Comparison of ENCODE assay signal across 9 cellular contexts in genomic region chr15:66761723-66762595, GRCh38. TPM values are rescaled to one million over a fixed set of nuclear protein-coding genes. Genes with fewer than 3 reads are reported as not detected.
A peak's percentile ranks its signal among the peaks of the same experiment; 100 is the strongest.
DNase-seq lines count a peak whose midpoint lies in the region; ATAC-seq and TF ChIP-seq lines count a peak whose summit lies in the region.
"Had no signal": no experiment of that assay in that cellular context is flagged by ENCODE, and none has a peak within 500 bp of the region (broad histone marks: within the 10 kb centered on the region; RNA-seq: fewer than 3 reads in every experiment).

No MANE protein-coding gene starts in this region.

- no peak overlapping the region for H3K4ac ChIP-seq in H9 (ENCODE audit: low read depth, low read length)

- no peak overlapping the region for H2BK20ac ChIP-seq in H9 (ENCODE audit: low read depth, low read length, poor library complexity, severe bottlenecking)

- H3K36me3 ChIP-seq in adrenal gland (replicated peaks in 1 of 2) (no peaks in the 10 kb centered on the region), gastroesophageal sphincter (no peaks in the 10 kb centered on the region), suprapubic skin (no peaks in the 10 kb centered on the region)

- no peak overlapping the region for H3T11ph ChIP-seq in H9 (ENCODE audit: low read length)

- no peak overlapping the region for H3K23ac ChIP-seq in H9 (ENCODE audit: insufficient read length, low read depth, low read length)

- no peak overlapping the region for H2AK5ac ChIP-seq in H9 (ENCODE audit: insufficient read length, low read length)

- no peaks in the 10 kb centered on the region for H3K79me2 ChIP-seq in H9 (ENCODE audit: insufficient read depth, low read length)

- H4K91ac ChIP-seq in H9 (ENCODE audit: insufficient read length, low read depth, low read length) = no peak overlapping the region

- no peak overlapping the region for H3K9ac ChIP-seq in H9 (ENCODE audit: extremely low read depth, insufficient read length, low read length)

- H3K14ac ChIP-seq in H9 (ENCODE audit: insufficient read depth, low read length) = no peak overlapping the region

- no peaks in the 10 kb centered on the region for H3K4me1 ChIP-seq in H9 (ENCODE audit: insufficient read depth, low read length)
- peaks cover 14 to 47% of the 10 kb centered on the region in 2 donors for H3K4me1 ChIP-seq in adrenal gland (replicated peaks in 1 of 2)
- H3K4me1 ChIP-seq in gastroesophageal sphincter = peaks cover 0 to 65% (median 35%) of the 10 kb centered on the region in 3 donors
- peaks cover 58% of the 10 kb centered on the region for H3K4me1 ChIP-seq in suprapubic skin

- TF ChIP-seq POLR2A in adrenal gland (IDR thresholded peaks at IDR 0.05) = no peak
- no peak for TF ChIP-seq POLR2A in gastroesophageal sphincter (IDR thresholded peaks at IDR 0.05)
- TF ChIP-seq POLR2A in suprapubic skin (IDR thresholded peaks at IDR 0.05) = no peak

- no peak overlapping the region for H3K56ac ChIP-seq in H9 (ENCODE audit: insufficient read length, low read depth, low read length)

- no peak overlapping the region for H3K4me2 ChIP-seq in H9 (ENCODE audit: insufficient read depth, insufficient read length, low read length)

- H3K27me3 Mint-ChIP-seq in H9 (ENCODE audit: low read depth) = no peaks in the 10 kb centered on the region

- ATAC-seq in gastroesophageal sphincter (no peak), HG02642 (IDR thresholded peaks at IDR 0.05; ENCODE audit: poor library complexity, unreplicated experiment) (no peak)
- ATAC-seq in stimulated activated naive CD8-positive, alpha-beta T cell treated with anti-CD3 and anti-CD28 coated beads, Interleukin-15, Interleukin-2, amounts not matched to agents 100 U/mL and 50 U/mL, for 24 hours = no peak
- ATAC-seq: stimulated activated naive B cell treated with anti-CD40 and anti-IgM and Interleukin-4, amounts not matched to agents 10 μg/mL and 1 μg/mL and 100 μg/mL, for 72 hours had no signal

- H2BK15ac ChIP-seq in H9 (ENCODE audit: low read depth, low read length) = no peak overlapping the region

- TF ChIP-seq CTCF in H9 (conservative IDR thresholded peaks at IDR 0.05) (no peak), adrenal gland (IDR thresholded peaks at IDR 0.05) (no peak), gastroesophageal sphincter (IDR thresholded peaks at IDR 0.05) (no peak), suprapubic skin (IDR thresholded peaks at IDR 0.05) (no peak)

- H2BK12ac ChIP-seq in H9 (ENCODE audit: insufficient read length, low read depth, low read length) = no peak overlapping the region

- H3K23me2 ChIP-seq in H9 (ENCODE audit: insufficient read length, low read depth, low read length, poor library complexity, severe bottlenecking) = no peaks in the 10 kb centered on the region

- H3K4me3 Mint-ChIP-seq in H9 = no peak overlapping the region
- H3K4me3 Mint-ChIP-seq: stimulated activated naive B cell treated with anti-CD40 and anti-IgM and Interleukin-4, amounts not matched to agents 10 μg/mL and 1 μg/mL and 100 μg/mL, for 72 hours had no signal

- DNase-seq in H9 (no peak), adrenal gland (no peak), suprapubic skin (ENCODE audit: low spot score in 2 of 2) (no peak)
- DNase-seq in stimulated activated naive CD8-positive, alpha-beta T cell treated with anti-CD3 and anti-CD28 coated beads, Interleukin-15, Interleukin-2, amounts not matched to agents 100 U/mL and 50 U/mL, for 24 hours = no peak
- DNase-seq in stimulated activated CD4-positive, alpha-beta T cell treated with anti-CD3 and anti-CD28 coated beads, Interleukin-2, amount 100 ng/mL, for 48 hours = no peak
- no peak for DNase-seq in activated naive CD4-positive, alpha-beta T cell (lab: John Stamatoyannopoulos, UW)
- DNase-seq: stimulated activated naive B cell treated with anti-CD40 and anti-IgM and Interleukin-4, amounts not matched to agents 10 μg/mL and 1 μg/mL and 100 μg/mL, for 72 hours had no signal

- H2BK120ac ChIP-seq in H9 (ENCODE audit: low read depth, low read length, poor library complexity, severe bottlenecking) = no peak overlapping the region

- no peak overlapping the region for H4K8ac ChIP-seq in H9 (replicated peaks; ENCODE audit: insufficient read length, low read depth, low read length)

- no peak overlapping the region for H3K18ac ChIP-seq in H9 (ENCODE audit: insufficient read length, low read depth, low read length)

- whole genome bisulfite sequencing in H9 (ENCODE audit: extremely low coverage, insufficient read length, low lambda C conversion rate) = no CpG with 5 or more reads among the region's 17 CpGs
- WGBS in adrenal gland, 4 donors = 65 to 68% (median 67%) methylated on average over 17 of the region's 17 CpGs
- 60 to 71% methylated on average over 1 to 13 of the region's 17 CpGs for WGBS in gastroesophageal sphincter (ENCODE audit: low coverage in 1 of 2), 2 donors
- 54% methylated on average over 17 of the region's 17 CpGs for WGBS in suprapubic skin

- H3K36me3 Mint-ChIP-seq in H9 (ENCODE audit: insufficient read depth in 1 of 3, low read depth in 3 of 3) = no peaks in the 10 kb centered on the region
- H3K36me3 Mint-ChIP-seq: stimulated activated naive B cell treated with anti-CD40 and anti-IgM and Interleukin-4, amounts not matched to agents 10 μg/mL and 1 μg/mL and 100 μg/mL, for 72 hours had no signal

- no peak overlapping the region for H2BK5ac ChIP-seq in H9 (ENCODE audit: insufficient read length, low read length)

- no peak overlapping the region for H4K5ac ChIP-seq in H9 (ENCODE audit: insufficient read length, low read depth, low read length)

- TF ChIP-seq EP300 in gastroesophageal sphincter (IDR thresholded peaks at IDR 0.05) (no peak), suprapubic skin (IDR thresholded peaks at IDR 0.05) (no peak)

- no peaks in the 10 kb centered on the region for H4K20me1 ChIP-seq in H9 (ENCODE audit: control insufficient read depth, insufficient read depth, insufficient read length)

- intact Hi-C loops in adrenal gland (cut with DNase I) = no loop called here

- H3K4me3 ChIP-seq in adrenal gland (no peak overlapping the region), gastroesophageal sphincter (no peak overlapping the region), suprapubic skin (no peak overlapping the region)

- peaks cover 28 to 38% of the 10 kb centered on the region in 2 experiments for H3K4me1 Mint-ChIP-seq in H9

- H3K27ac ChIP-seq in H9 (ENCODE audit: insufficient read length, low read depth, low read length) (no peak overlapping the region), adrenal gland (peak overlapping the region; percentile 12 to 92 (median 56)), gastroesophageal sphincter (peak overlapping the region in 3 of 4 donors; percentile 74 to 79 (median 77)), suprapubic skin (peak overlapping the region; percentile 30)

- H2AFZ ChIP-seq in H9 (ENCODE audit: low read length) = no peak overlapping the region

- no peaks in the 10 kb centered on the region for H3K27me3 ChIP-seq in H9 (ENCODE audit: insufficient read depth, low read length)
- H3K27me3 ChIP-seq in adrenal gland = no peaks in the 10 kb centered on the region
- no peaks in the 10 kb centered on the region for H3K27me3 ChIP-seq in gastroesophageal sphincter
- H3K27me3 ChIP-seq in suprapubic skin = no peaks in the 10 kb centered on the region

- no peaks in the 10 kb centered on the region for H3K9me3 Mint-ChIP-seq in H9
- H3K9me3 Mint-ChIP-seq: stimulated activated naive B cell treated with anti-CD40 and anti-IgM and Interleukin-4, amounts not matched to agents 10 μg/mL and 1 μg/mL and 100 μg/mL, for 72 hours had no signal

- H3K27ac Mint-ChIP-seq in H9 = peak overlapping the region in 2 of 3 experiments; percentile 32 to 66; a peak in 4 of 7 replicates
- H3K27ac Mint-ChIP-seq: stimulated activated naive B cell treated with anti-CD40 and anti-IgM and Interleukin-4, amounts not matched to agents 10 μg/mL and 1 μg/mL and 100 μg/mL, for 72 hours had no signal

- H3K9me3 ChIP-seq in H9 (ENCODE audit: control insufficient read depth, low read depth, low read length) = no peaks in the 10 kb centered on the region
- no peaks in the 10 kb centered on the region for H3K9me3 ChIP-seq in adrenal gland (replicated peaks in 1 of 3)
- no peaks in the 10 kb centered on the region for H3K9me3 ChIP-seq in gastroesophageal sphincter
- H3K9me3 ChIP-seq in suprapubic skin = no peaks in the 10 kb centered on the region

- no peaks in the 10 kb centered on the region for H3K79me1 ChIP-seq in H9 (ENCODE audit: insufficient read depth, low read depth, low read length, poor library complexity, severe bottlenecking)

RNA-seq across cellular contexts. Expression of gene SMAD6, which starts 59.9 kb away (rescaled TPM):
- total RNA-seq in H9 (2021) (6.0 and 6.8 TPM in 2 replicates), adrenal gland (10 to 100 TPM in 4 of 8 donors, 1 to 10 TPM in 4; 5.7 to 31.9 (median 9.5) TPM), gastroesophageal sphincter (10 to 100 TPM in 3 of 4 donors, 1 to 10 TPM in 1; 9.9 to 11.2 (median 10.9) TPM), suprapubic skin (1 to 10 TPM; 2.9 to 7.0 (median 6.9) TPM)
- polyA plus RNA-seq in adrenal gland = 1 to 10 TPM; 1.9 to 7.0 (median 2.7) TPM
